In genomic region chr6:38871745-38872568, GRCh38 we compare ENCODE assay signal across 8 cellular contexts.
DNase-seq lines count a peak whose midpoint lies in the region; ATAC-seq and TF ChIP-seq lines count a peak whose summit lies in the region.

No MANE protein-coding gene starts in this region.

- no peak overlapping the region for H3K9ac ChIP-seq in SK-N-SH

- TF ChIP-seq RAD21 in SK-N-SH (IDR thresholded peaks at IDR 0.05; ENCODE audit: low read length): peak; percentile 92

- TF ChIP-seq POLR2A in gastrocnemius medialis (IDR thresholded peaks at IDR 0.05): no peak

- CTCF ChIA-PET in SK-N-SH (lab: Yijun Ruan, JAX): interaction anchor here (0.5 to 4.3 kb wide), 86 partner anchors 9 to 514 kb away, joined by 3 to 42 read pairs (median 4); partner anchors contain the start of gene KCNK17

- no peaks in the 10 kb centered on the region for H3K79me2 ChIP-seq in SK-N-SH (ENCODE audit: insufficient read depth)

- DNase-seq in EH (ENCODE audit: low read depth) (peak; percentile 47), SK-N-SH (peak; percentile 56), right cardiac atrium (peak in 2 of 3 donors; percentile 20 to 61), gastrocnemius medialis (no peak)
- peak; percentile 30 for DNase-seq in activated naive CD8-positive, alpha-beta T cell treated with anti-CD3 and anti-CD28 coated beads, Interleukin-2, amount 50 U/mL, for 16 hours (ENCODE audit: low read depth, low spot score)

- H4K20me1 ChIP-seq in SK-N-SH (ENCODE audit: insufficient read depth): no peaks in the 10 kb centered on the region

- no peak overlapping the region for H3K27ac ChIP-seq in SK-N-SH (ENCODE audit: low read depth in 2 of 2, low read length in 1 of 2)
- H3K27ac ChIP-seq in right cardiac atrium (ENCODE audit: low read length): no peak overlapping the region
- H3K27ac ChIP-seq in gastrocnemius medialis: no peak overlapping the region

- in situ Hi-C loops in gastrocnemius medialis (cut with MboI; ENCODE audit: low sequenced_read_pairs in 4 of 4): loop anchor here (5.0 to 25.0 kb wide), 3 partner anchors 433 to 440 kb away; partner anchors contain the start of genes KCNK16 (in 1 of the 4) and KCNK17 (in 1 of the 4)

- no peaks in the 10 kb centered on the region for H3K9me2 ChIP-seq in SK-N-SH

- H3K9me3 ChIP-seq in SK-N-SH: no peaks in the 10 kb centered on the region
- H3K9me3 ChIP-seq in right cardiac atrium (ENCODE audit: control insufficient read depth, low read length): no peaks in the 10 kb centered on the region
- no peaks in the 10 kb centered on the region for H3K9me3 ChIP-seq in gastrocnemius medialis

- intact Hi-C loops in right cardiac atrium (cut with DNase I): loop anchor here in 3 of 4 donors (5.0 to 10.0 kb wide), 3 partner anchors 63 to 433 kb away; no protein-coding TSS in a partner anchor
- intact Hi-C loops in gastrocnemius medialis (cut with DNase I; ENCODE audit: low total_unique reads): loop anchor here (1.0 kb wide), 1 partner anchor 438 kb away; no protein-coding TSS in a partner anchor

- H3K4me1 ChIP-seq in SK-N-SH (ENCODE audit: control insufficient read depth in 1 of 2, insufficient read depth in 2 of 2, low read depth in 1 of 2, low read length in 1 of 2): no peaks in the 10 kb centered on the region; a peak in 1 of 4 replicates
- no peaks in the 10 kb centered on the region for H3K4me1 ChIP-seq in right cardiac atrium (ENCODE audit: control insufficient read depth, insufficient read depth, low read length)
- no peaks in the 10 kb centered on the region for H3K4me1 ChIP-seq in gastrocnemius medialis

- no peak overlapping the region for H2AFZ ChIP-seq in SK-N-SH (ENCODE audit: low read depth)

- no peak overlapping the region for H3K4me3 ChIP-seq in SK-N-SH (ENCODE audit: low read depth in 2 of 2, low read length in 1 of 2)
- H3K4me3 ChIP-seq in right cardiac atrium (ENCODE audit: low read length): no peak overlapping the region
- no peak overlapping the region for H3K4me3 ChIP-seq in gastrocnemius medialis

- H3K27me3 ChIP-seq in SK-N-SH (ENCODE audit: insufficient read depth) (no peaks in the 10 kb centered on the region), right cardiac atrium (ENCODE audit: control insufficient read depth, insufficient read depth) (peaks cover 2% of the 10 kb centered on the region), gastrocnemius medialis (peaks cover 0 to 5% (median 0%) of the 10 kb centered on the region in 3 donors)

- POLR2A ChIA-PET in SK-N-SH (lab: Yijun Ruan, JAX): no interaction called here

- no peaks in the 10 kb centered on the region for H3F3A ChIP-seq in SK-N-SH (replicated peaks; ENCODE audit: insufficient read depth)

- TF ChIP-seq EP300 in SK-N-SH (IDR thresholded peaks at IDR 0.05; ENCODE audit: borderline replicate concordance in 1 of 2, low read depth in 1 of 2, low read length in 1 of 2): no peak

- peak; percentile 49 to 60 for ATAC-seq in right cardiac atrium
- no peak for ATAC-seq in gastrocnemius medialis
- no peak for ATAC-seq in HG02938 (IDR thresholded peaks at IDR 0.05; ENCODE audit: unreplicated experiment)
- no peak for ATAC-seq in GM18520 (IDR thresholded peaks at IDR 0.05; ENCODE audit: unreplicated experiment)

- 45% methylated on average over 15 of the region's 15 CpGs for WGBS in SK-N-SH (ENCODE audit: low lambda C conversion rate)
- WGBS in right cardiac atrium: 36% methylated on average over 15 of the region's 15 CpGs

- TF ChIP-seq CTCF in LNCAP (IDR thresholded peaks at IDR 0.05) (peak; percentile 96), SK-N-SH (IDR thresholded peaks at IDR 0.05) (peak; percentile 95), gastrocnemius medialis (IDR thresholded peaks at IDR 0.05 in 4 of 5, conservative IDR thresholded peaks at IDR 0.05 in 1 of 5) (peak; percentile 40 to 77 (median 54))

- H3K4me2 ChIP-seq in SK-N-SH: no peak overlapping the region

- H3K36me3 ChIP-seq in SK-N-SH (replicated peaks in 1 of 2; ENCODE audit: control insufficient read depth in 1 of 2, insufficient read depth in 2 of 2, low read length in 1 of 2) (no peaks in the 10 kb centered on the region), gastrocnemius medialis (no peaks in the 10 kb centered on the region)

TF ChIP-seq in SK-N-SH, 30 proteins besides CTCF, POLR2A, EP300 and RAD21:
- TF ChIP-seq SMC3 (IDR thresholded peaks at IDR 0.05; ENCODE audit: low read depth, low read length) (peak; percentile 78), GABPA (IDR thresholded peaks at IDR 0.05; ENCODE audit: low read depth) (no peak)

Comparison
In these comparisons a context has a peak if more than half of its experiments do, and no peak if none do; other contexts are left out.
1. DNase-seq: peak in EH (single experiment), SK-N-SH (single experiment), activated naive CD8-positive, alpha-beta T cell treated with anti-CD3 and anti-CD28 coated beads, Interleukin-2, amount 50 U/mL, for 16 hours (single experiment) and right cardiac atrium (2 of 3); none in gastrocnemius medialis (0 of 2).
2. ATAC-seq: peak in right cardiac atrium (2 of 2); none in gastrocnemius medialis (0 of 2), HG02938 (single experiment) and GM18520 (single experiment).
3. Peak in every context shown above with its lines, with median percentiles within 50 percentile points of each other: CTCF ChIP-seq.